ENCODE assay signal across 8 cellular contexts in the genomic region with DNA sequence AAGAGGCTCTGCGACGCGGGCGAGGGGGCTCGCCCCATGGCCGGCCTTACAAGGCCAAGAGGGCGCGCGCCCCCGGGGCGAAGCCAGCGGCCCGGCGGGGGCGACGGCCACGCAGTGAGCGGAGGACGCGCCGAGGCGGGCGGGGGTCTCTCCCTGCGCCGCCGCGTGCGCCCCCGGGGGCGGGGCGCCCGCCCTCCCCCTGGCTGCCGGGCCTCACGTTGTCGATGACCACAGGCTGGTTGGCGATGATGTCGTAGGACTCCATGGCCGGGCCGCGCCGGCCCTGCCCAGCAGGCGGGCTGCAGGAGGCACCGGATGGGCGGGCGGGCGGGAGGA. TPM values are rescaled to one million over a fixed set of nuclear protein-coding genes. Genes with fewer than 3 reads are reported as not detected.
DNase-seq lines count a peak whose midpoint lies in the region; ATAC-seq, FAIRE-seq and TF ChIP-seq lines count a peak whose summit lies in the region.

No MANE protein-coding gene starts in this region.

- no peak overlapping the region for H4K8ac ChIP-seq in mesendoderm (ENCODE audit: low read depth, low read length)

- FAIRE-seq in H54 (lab: Jason Lieb, UNC) (no peak), astrocyte (lab: Jason Lieb, UNC) (no peak)

- H3K79me2 ChIP-seq in astrocyte (ENCODE audit: insufficient read depth, low read length) (peaks cover 35% of the 10 kb centered on the region), mesendoderm (ENCODE audit: control insufficient read depth, insufficient read depth, low read length) (peaks cover 14% of the 10 kb centered on the region)

- H3K27me3 ChIP-seq in A673 (replicated peaks; ENCODE audit: insufficient read depth, low read depth, low read length, poor library complexity): no peaks in the 10 kb centered on the region
- no peaks in the 10 kb centered on the region for H3K27me3 ChIP-seq in astrocyte (ENCODE audit: insufficient read depth, low read length)
- H3K27me3 ChIP-seq in mesendoderm (ENCODE audit: insufficient read depth, low read length, poor library complexity): no peaks in the 10 kb centered on the region

- no peak overlapping the region for H3K23ac ChIP-seq in mesendoderm (ENCODE audit: low read length)

- POLR2A ChIA-PET in A673 (lab: Charles Lee; ENCODE audit: low non-redundant PET): interaction anchor here (0.9 kb wide), 1 partner anchor 18 kb away, joined by 7 read pairs; a partner anchor contains a TSS

- H3K36me3 ChIP-seq in A673 (ENCODE audit: insufficient read depth, low read length, poor library complexity, severe bottlenecking) (no peaks in the 10 kb centered on the region), astrocyte (ENCODE audit: insufficient read depth, low read length) (peaks cover 4% of the 10 kb centered on the region), mesendoderm (ENCODE audit: control insufficient read depth, insufficient read depth, low read length) (peaks cover 2% of the 10 kb centered on the region)

- no peak for DNase-seq in A673 (ENCODE audit: low spot score)
- DNase-seq in H54 (ENCODE audit: insufficient read length, low spot score): no peak
- DNase-seq in astrocyte (ENCODE audit: low read depth): no peak
- DNase-seq in mesendoderm: no peak
- DNase-seq in omental fat pad (ENCODE audit: low spot score): no peak
- DNase-seq in A172 (ENCODE audit: low spot score): no peak
- DNase-seq in amniotic stem cell (lab: John Stamatoyannopoulos, UW): no peak

- TF ChIP-seq CTCF in A673 (conservative IDR thresholded peaks at IDR 0.05; ENCODE audit: low read depth, low read length) (no peak), astrocyte (IDR thresholded peaks at IDR 0.05; ENCODE audit: insufficient read depth, low read depth, low read length) (no peak), omental fat pad (IDR thresholded peaks at IDR 0.05) (no peak)

- no peak overlapping the region for H3K27ac Mint-ChIP-seq in astrocyte (ENCODE audit: unreplicated experiment)

- H2BK15ac ChIP-seq in mesendoderm (replicated peaks; ENCODE audit: low read depth): no peak overlapping the region

- H2AFZ ChIP-seq in astrocyte (ENCODE audit: low read depth, low read length): peak overlapping the region; percentile 27

- CTCF ChIA-PET in A673 (lab: Charles Lee): interaction anchor here (0.6 to 1.5 kb wide), 5 partner anchors 11 to 37 kb away, joined by 3 to 6 read pairs (median 3); a partner anchor contains a TSS

- ATAC-seq in HG02678 (IDR thresholded peaks at IDR 0.05; ENCODE audit: unreplicated experiment) (no peak), omental fat pad (ENCODE audit: low FRiP score) (no peak)

- no peaks in the 10 kb centered on the region for H3K9me3 Mint-ChIP-seq in astrocyte (ENCODE audit: unreplicated experiment)

- H3K9me3 ChIP-seq in A673 (ENCODE audit: low read depth, low read length, poor library complexity, severe bottlenecking) (no peaks in the 10 kb centered on the region), astrocyte (ENCODE audit: insufficient read depth, low read depth, low read length) (no peaks in the 10 kb centered on the region)

- intact Hi-C loops in A673 (cut with micrococcal nuclease; ENCODE audit: unreplicated experiment): no loop called here

- peak overlapping the region; percentile 77 for H2BK120ac ChIP-seq in mesendoderm (ENCODE audit: low read depth, low read length)

- peaks cover 17% of the 10 kb centered on the region for H3K79me1 ChIP-seq in mesendoderm (ENCODE audit: low read length)

- H4K20me1 ChIP-seq in astrocyte (ENCODE audit: insufficient read depth, low read length): peaks cover 24% of the 10 kb centered on the region

- no peaks in the 10 kb centered on the region for H3K36me3 Mint-ChIP-seq in astrocyte (ENCODE audit: low read depth, unreplicated experiment)

- peak overlapping the region; percentile 58 for H3K4ac ChIP-seq in mesendoderm (ENCODE audit: low read depth, low read length)

- peak; percentile 48 for TF ChIP-seq POLR2A in H54 (IDR thresholded peaks at IDR 0.05; ENCODE audit: low read depth, low read length)

- peak overlapping the region; percentile 94 for H3K4me3 Mint-ChIP-seq in astrocyte (ENCODE audit: unreplicated experiment)

- H3K4me2 ChIP-seq in astrocyte (ENCODE audit: low read length) (peak overlapping the region; percentile 94), mesendoderm (ENCODE audit: low read length) (peak overlapping the region; percentile 25)

- H3K4me3 ChIP-seq in A673 (ENCODE audit: low read depth, low read length, poor library complexity, severe bottlenecking) (peak overlapping the region; percentile 78), astrocyte (ENCODE audit: insufficient read depth, low read depth, low read length) (peak overlapping the region; percentile 79), mesendoderm (ENCODE audit: low read length) (peak overlapping the region; percentile 84)

- H3K18ac ChIP-seq in mesendoderm (ENCODE audit: low read length): peak overlapping the region; percentile 97

- BruUV-seq in A673 (replicated peaks; lab: Mats Ljungman, UMichigan): no TSS peak

- no peaks in the 10 kb centered on the region for H3K27me3 Mint-ChIP-seq in astrocyte (ENCODE audit: low read depth, unreplicated experiment)

- peaks cover 29% of the 10 kb centered on the region for H3K4me1 Mint-ChIP-seq in astrocyte (ENCODE audit: low read depth, unreplicated experiment)

- peak overlapping the region; percentile 59 for H2BK5ac ChIP-seq in mesendoderm (ENCODE audit: low read length)

- H4K5ac ChIP-seq in mesendoderm (ENCODE audit: low read length): no peak overlapping the region

- H3K4me1 ChIP-seq in A673 (ENCODE audit: insufficient read depth, low read length, poor library complexity, severe bottlenecking) (peaks cover 10% of the 10 kb centered on the region), astrocyte (ENCODE audit: insufficient read depth, low read length) (peaks cover 26% of the 10 kb centered on the region), mesendoderm (ENCODE audit: control insufficient read depth, low read depth, low read length) (peaks cover 10% of the 10 kb centered on the region)

- no peak overlapping the region for H2AK5ac ChIP-seq in mesendoderm (ENCODE audit: low read length)

- peak overlapping the region; percentile 81 for H3K27ac ChIP-seq in A673 (ENCODE audit: low read depth, low read length, poor library complexity, severe bottlenecking)
- peak overlapping the region; percentile 93 for H3K27ac ChIP-seq in astrocyte (ENCODE audit: low read depth, low read length)
- peak overlapping the region; percentile 96 for H3K27ac ChIP-seq in mesendoderm (ENCODE audit: low read depth, low read length)

- no CpG with 5 or more reads among the region's 46 CpGs for WGBS in mesendoderm (ENCODE audit: extremely low coverage, insufficient coverage, low lambda C conversion rate)

- H3K56ac ChIP-seq in mesendoderm (ENCODE audit: low read length): peak overlapping the region; percentile 98

- peak overlapping the region; percentile 87 for H3K9ac ChIP-seq in astrocyte (ENCODE audit: low read length)
- H3K9ac ChIP-seq in mesendoderm (ENCODE audit: low read length): peak overlapping the region; percentile 97

RNA-seq across cellular contexts. Expression of a gene that starts 0.2 kb away (rescaled TPM):
- 36.3 and 41.7 TPM in 2 replicates for total RNA-seq in A673 (2021)
- total RNA-seq in astrocyte: 35.6 and 36.2 TPM in 2 replicates
- 16.6 TPM for polyA plus RNA-seq in mesendoderm (2013, experiment 1 of 2)
- 16.7 TPM for polyA plus RNA-seq in mesendoderm (2013, experiment 2 of 2)
- total RNA-seq in omental fat pad: 10 to 100 TPM; 33.2 to 96.3 (median 54.1) TPM
- 63.5 and 63.7 TPM in 2 replicates for total RNA-seq in A172 (2014; rRNA removed; shearing (Covaris generic))

RNA-seq across cellular contexts. Expression of a gene that starts 5.9 kb away (rescaled TPM):
- total RNA-seq in A673 (2021) (2.4 and 3.7 TPM in 2 replicates), astrocyte (8.5 and 15.3 TPM in 2 replicates), omental fat pad (10 to 100 TPM in 2 of 4 donors, 1 to 10 TPM in 2; 4.8 to 17.8 (median 10.4) TPM)
- 1.7 TPM for polyA plus RNA-seq in mesendoderm (2013, experiment 1 of 2)
- 1.7 TPM for polyA plus RNA-seq in mesendoderm (2013, experiment 2 of 2)
- 0.86 and 8.6 TPM in 2 replicates for total RNA-seq in A172 (2014; rRNA removed; shearing (Covaris generic))

RNA-seq across cellular contexts. Expression of a gene that starts 17.7 kb away (rescaled TPM):
- total RNA-seq in A673 (2021) (205 and 219 TPM in 2 replicates), astrocyte (213 and 228 TPM in 2 replicates), omental fat pad (100 to 1,000 TPM; 204 to 415 (median 362) TPM)
- polyA plus RNA-seq in mesendoderm (2013, experiment 1 of 2): 235 TPM
- 239 TPM for polyA plus RNA-seq in mesendoderm (2013, experiment 2 of 2)
- 238 and 344 TPM in 2 replicates for total RNA-seq in A172 (2014; rRNA removed; shearing (Covaris generic))

RNA-seq across cellular contexts. Expression of a gene that starts 49.8 kb away (rescaled TPM):
- total RNA-seq in A673 (2021): not detected in 2 replicates
- total RNA-seq in astrocyte: 0.14 and 0.73 TPM in 2 replicates
- polyA plus RNA-seq in mesendoderm (2013, experiment 1 of 2): 0.46 TPM
- polyA plus RNA-seq in mesendoderm (2013, experiment 2 of 2): 0.63 TPM
- total RNA-seq in omental fat pad: 1 to 10 TPM; 4.1 to 9.6 (median 6.5) TPM
- not detected in 2 replicates for total RNA-seq in A172 (2014; rRNA removed; shearing (Covaris generic))
